1 cellular context compared by ENCODE assay signal in the genomic region with DNA sequence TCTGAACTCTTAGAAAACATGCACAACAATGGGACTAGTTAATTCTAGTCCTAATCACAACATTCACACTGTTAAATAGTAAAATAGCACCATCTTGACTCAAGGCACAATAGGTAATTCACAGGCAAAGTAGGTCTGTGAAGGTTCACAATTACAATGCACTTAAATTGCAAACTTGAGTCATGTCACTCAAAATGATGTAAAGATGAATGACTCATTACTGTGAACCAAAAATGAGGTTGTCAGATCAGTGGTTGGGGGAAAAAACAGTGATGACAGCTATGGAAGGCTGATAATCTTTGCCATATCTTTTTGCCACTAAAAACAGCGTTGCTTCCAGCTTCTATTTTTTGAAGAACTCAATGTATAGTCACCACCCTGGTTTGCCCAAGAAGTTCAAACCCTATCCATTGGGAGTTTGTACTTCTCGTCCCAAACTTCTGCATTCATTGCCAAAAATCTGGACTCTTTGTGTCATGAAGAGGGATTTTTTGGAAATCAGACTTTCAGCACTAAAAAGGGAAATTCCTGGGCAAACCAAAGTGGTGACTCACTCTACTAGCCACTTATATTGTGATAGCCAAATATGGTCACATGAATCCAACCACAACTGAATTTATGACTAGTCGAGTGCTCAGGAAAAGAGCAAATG.
TF ChIP-seq lines count a peak whose summit lies in the region.

No MANE protein-coding gene starts in this region.

TF ChIP-seq in SK-N-SH treated with all-trans-retinoic acid at 6 μM for 48 hours, 23 proteins besides CTCF, POLR2A, EP300 and RAD21 (continued from another document):
- TF ChIP-seq, protein P1, sequence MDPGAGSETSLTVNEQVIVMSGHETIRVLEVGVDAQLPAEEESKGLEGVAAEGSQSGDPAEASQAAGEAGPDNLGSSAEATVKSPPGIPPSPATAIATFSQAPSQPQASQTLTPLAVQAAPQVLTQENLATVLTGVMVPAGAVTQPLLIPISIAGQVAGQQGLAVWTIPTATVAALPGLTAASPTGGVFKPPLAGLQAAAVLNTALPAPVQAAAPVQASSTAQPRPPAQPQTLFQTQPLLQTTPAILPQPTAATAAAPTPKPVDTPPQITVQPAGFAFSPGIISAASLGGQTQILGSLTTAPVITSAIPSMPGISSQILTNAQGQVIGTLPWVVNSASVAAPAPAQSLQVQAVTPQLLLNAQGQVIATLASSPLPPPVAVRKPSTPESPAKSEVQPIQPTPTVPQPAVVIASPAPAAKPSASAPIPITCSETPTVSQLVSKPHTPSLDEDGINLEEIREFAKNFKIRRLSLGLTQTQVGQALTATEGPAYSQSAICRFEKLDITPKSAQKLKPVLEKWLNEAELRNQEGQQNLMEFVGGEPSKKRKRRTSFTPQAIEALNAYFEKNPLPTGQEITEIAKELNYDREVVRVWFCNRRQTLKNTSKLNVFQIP (CRISPR knock-in tag; IDR thresholded peaks at IDR 0.05; ENCODE audit: borderline replicate concordance, low read depth), result no peak
- no peak for TF ChIP-seq GLIS3 (CRISPR knock-in tag; IDR thresholded peaks at IDR 0.05)
